1 cellular context compared by ENCODE assay signal in genomic region chr1:169570172-169570574, GRCh38.
TF ChIP-seq lines count a peak whose summit lies in the region.

No MANE protein-coding gene starts in this region.

TF ChIP-seq in HepG2, 621 proteins besides CTCF, POLR2A, EP300 and RAD21 (continued from another document and continues in another):
- TF ChIP-seq GMEB2 (CRISPR knock-in tag; IDR thresholded peaks at IDR 0.05; ENCODE audit: low read depth) (no peak), ARHGAP35 (CRISPR knock-in tag; IDR thresholded peaks at IDR 0.05; ENCODE audit: borderline replicate concordance) (no peak), RAD51 (IDR thresholded peaks at IDR 0.05; ENCODE audit: borderline replicate concordance) (no peak), PCBP2 (optimal IDR thresholded peaks at IDR 0.05; ENCODE audit: low read depth, low read length, poor library complexity, severe bottlenecking) (no peak), ARNT (IDR thresholded peaks at IDR 0.05) (no peak), ZNF350 (CRISPR knock-in tag; IDR thresholded peaks at IDR 0.05; ENCODE audit: borderline replicate concordance, low read depth) (no peak), TMF1 (CRISPR knock-in tag; IDR thresholded peaks at IDR 0.05; ENCODE audit: low read depth) (no peak), SIX1 (CRISPR knock-in tag; IDR thresholded peaks at IDR 0.05; ENCODE audit: borderline replicate concordance) (peak; percentile 79; the same call in 1 of the 2 replicates), FOXP1 (IDR thresholded peaks at IDR 0.05) (0 out of 2 replicates have a peak, but pooled peaks have one; percentile 36), FOXP1 (CRISPR knock-in tag; IDR thresholded peaks at IDR 0.05) (peak; percentile 82), ETS1 (CRISPR knock-in tag; IDR thresholded peaks at IDR 0.05) (no peak), ZNF280D (CRISPR knock-in tag; IDR thresholded peaks at IDR 0.05) (no peak), NFE2L2 (IDR thresholded peaks at IDR 0.05; ENCODE audit: low read length) (no peak), SRSF4 (IDR thresholded peaks at IDR 0.05; ENCODE audit: low read depth, low read length, poor library complexity, severe bottlenecking) (no peak), NCOA5 (CRISPR knock-in tag; IDR thresholded peaks at IDR 0.05) (no peak), SIN3A (IDR thresholded peaks at IDR 0.05; ENCODE audit: borderline replicate concordance, low read depth, low read length) (no peak), ZNF780A (CRISPR knock-in tag; IDR thresholded peaks at IDR 0.05) (no peak), DNMT1 (CRISPR knock-in tag; IDR thresholded peaks at IDR 0.05) (no peak), ZNF775 (CRISPR knock-in tag; IDR thresholded peaks at IDR 0.05; ENCODE audit: borderline replicate concordance) (no peak), SKI (IDR thresholded peaks at IDR 0.05; ENCODE audit: partially characterized antibody) (peak; percentile 33), ZFP1 (CRISPR knock-in tag; IDR thresholded peaks at IDR 0.05) (no peak), ZSCAN21 (CRISPR knock-in tag; IDR thresholded peaks at IDR 0.05; ENCODE audit: borderline replicate concordance) (no peak), NR1H2 (CRISPR knock-in tag; IDR thresholded peaks at IDR 0.05; ENCODE audit: borderline replicate concordance, low read depth) (no peak), PTBP1 (IDR thresholded peaks at IDR 0.05; ENCODE audit: low read depth, low read length, poor library complexity, severe bottlenecking) (no peak), CSRNP2 (CRISPR knock-in tag; conservative IDR thresholded peaks at IDR 0.05; ENCODE audit: low read depth) (no peak), ZNF414 (CRISPR knock-in tag; IDR thresholded peaks at IDR 0.05) (no peak), GZF1 (CRISPR knock-in tag; IDR thresholded peaks at IDR 0.05) (no peak), TCF12 (IDR thresholded peaks at IDR 0.05) (no peak), TCF12 (CRISPR knock-in tag; IDR thresholded peaks at IDR 0.05) (no peak), TBX3 (IDR thresholded peaks at IDR 0.05; ENCODE audit: borderline replicate concordance) (0 out of 2 replicates have a peak, but pooled peaks have one; percentile 52), IRF1 (CRISPR knock-in tag; IDR thresholded peaks at IDR 0.05; ENCODE audit: low read depth) (no peak), TOE1 (CRISPR knock-in tag; IDR thresholded peaks at IDR 0.05) (no peak), SAFB2 (CRISPR knock-in tag; IDR thresholded peaks at IDR 0.05; ENCODE audit: borderline replicate concordance, low read depth) (no peak), AHDC1 (CRISPR knock-in tag; IDR thresholded peaks at IDR 0.05; ENCODE audit: borderline replicate concordance) (peak; percentile 92; the same call in 1 of the 2 replicates), TFDP1 (CRISPR knock-in tag; IDR thresholded peaks at IDR 0.05; ENCODE audit: borderline replicate concordance) (no peak), ZNF788 (CRISPR knock-in tag; IDR thresholded peaks at IDR 0.05; ENCODE audit: borderline replicate concordance) (no peak), KLF11 (CRISPR knock-in tag; IDR thresholded peaks at IDR 0.05) (no peak), HOXD1 (CRISPR knock-in tag; IDR thresholded peaks at IDR 0.05) (no peak), STAT6 (CRISPR knock-in tag; IDR thresholded peaks at IDR 0.05; ENCODE audit: borderline replicate concordance) (no peak), ZNF576 (CRISPR knock-in tag; IDR thresholded peaks at IDR 0.05) (no peak), HOXA7 (CRISPR knock-in tag; IDR thresholded peaks at IDR 0.05) (no peak), ZMYM3 (CRISPR knock-in tag; IDR thresholded peaks at IDR 0.05) (no peak), AHR (CRISPR knock-in tag; IDR thresholded peaks at IDR 0.05) (no peak; the same call in 1 of the 2 replicates), SNAPC2 (CRISPR knock-in tag; IDR thresholded peaks at IDR 0.05) (no peak), FLYWCH1 (CRISPR knock-in tag; IDR thresholded peaks at IDR 0.05) (no peak), ZC3H13 (CRISPR knock-in tag; IDR thresholded peaks at IDR 0.05) (no peak), ZNF768 (CRISPR knock-in tag; IDR thresholded peaks at IDR 0.05) (no peak)
